22 cellular contexts compared by ENCODE assay signal in genomic region chr2:17122887-17123501, GRCh38.
"Had no signal": no experiment of that assay in that cellular context is flagged by ENCODE, and none has a peak within 500 bp of the region (broad histone marks: within the 10 kb centered on the region; RNA-seq: fewer than 3 reads in every experiment).

No MANE protein-coding gene starts in this region.

- H3K4me3 ChIP-seq: dorsolateral prefrontal cortex, heart right ventricle, sigmoid colon, thyroid gland had no signal

- H3K36me3 ChIP-seq: brain microvascular endothelial cell, heart right ventricle, neutrophil, sigmoid colon, thyroid gland had no signal

- H3K27ac ChIP-seq: brain microvascular endothelial cell, dorsolateral prefrontal cortex, heart right ventricle, neutrophil, sigmoid colon, thyroid gland had no signal

- H3K36me3 Mint-ChIP-seq: activated naive CD4-positive, alpha-beta T cell treated with anti-CD3 and anti-CD28 coated beads, Interleukin-2, amount 10 ng/mL, durations not matched to agents 7 days and 5 days; immature natural killer cell; natural killer cell treated with Interleukin-12 subunit alpha and Interleukin-12 subunit beta and Interleukin-15 and Interleukin-18, amount 100 ng/mL, for 72 hours had no signal

- H3K27me3 Mint-ChIP-seq: activated naive CD4-positive, alpha-beta T cell treated with anti-CD3 and anti-CD28 coated beads, Interleukin-2, amount 10 ng/mL, durations not matched to agents 7 days and 5 days; natural killer cell treated with Interleukin-12 subunit alpha and Interleukin-12 subunit beta and Interleukin-15 and Interleukin-18, amount 100 ng/mL, for 72 hours had no signal

- H3K4me3 Mint-ChIP-seq: activated naive CD4-positive, alpha-beta T cell treated with anti-CD3 and anti-CD28 coated beads, Interleukin-2, amount 10 ng/mL, durations not matched to agents 7 days and 5 days; immature natural killer cell; natural killer cell treated with Interleukin-12 subunit alpha and Interleukin-12 subunit beta and Interleukin-15 and Interleukin-18, amount 100 ng/mL, for 72 hours had no signal

- H3K4me1 Mint-ChIP-seq: activated naive CD4-positive, alpha-beta T cell treated with anti-CD3 and anti-CD28 coated beads, Interleukin-2, amount 10 ng/mL, durations not matched to agents 7 days and 5 days; immature natural killer cell had no signal

- DNase-seq: activated CD4-positive, alpha-beta T cell treated with anti-CD3 and anti-CD28 coated beads, Interleukin-2, amount 50 U/mL, for 1 hour; activated CD4-positive, CD25-positive, alpha-beta regulatory T cell treated with anti-CD3 and anti-CD28 coated beads, Interleukin-2, amount 50 U/mL, for 72 hours; activated CD8-positive, alpha-beta memory T cell treated with anti-CD3 and anti-CD28 coated beads, Interleukin-2, amount 50 U/mL, for 4 hours; activated effector memory CD4-positive, alpha-beta T cell treated with Interleukin-2 at 50 U/mL for 16 hours; activated naive CD4-positive, alpha-beta T cell treated with anti-CD3 and anti-CD28 coated beads, Interleukin-2, amount 10 ng/mL, durations not matched to agents 7 days and 5 days; activated T-cell treated with anti-CD3 and anti-CD28 coated beads, Interleukin-2, amount 50 U/mL, for 48 hours; aorta; brain microvascular endothelial cell; central memory CD4-positive, alpha-beta T cell; dorsolateral prefrontal cortex; heart right ventricle; immature natural killer cell; kidney glomerular epithelial cell; left ventricle myocardium superior; sigmoid colon; stimulated activated CD8-positive, alpha-beta memory T cell treated with anti-CD3 and anti-CD28 coated beads, Interleukin-4, amount 100 ng/mL, for 48 hours; stimulated activated naive CD4-positive, alpha-beta T cell treated with Interleukin-2 at 50 U/mL for 16 hours; thyroid gland had no signal

- H3K27me3 ChIP-seq: brain microvascular endothelial cell, dorsolateral prefrontal cortex, neutrophil, sigmoid colon, thyroid gland had no signal

- H3K9me3 Mint-ChIP-seq: activated naive CD4-positive, alpha-beta T cell treated with anti-CD3 and anti-CD28 coated beads, Interleukin-2, amount 10 ng/mL, durations not matched to agents 7 days and 5 days had no signal

- H3K9me3 ChIP-seq: heart right ventricle, neutrophil, sigmoid colon, thyroid gland had no signal

- FAIRE-seq: colon, frontal cortex had no signal

- H3K4me1 ChIP-seq: heart right ventricle, sigmoid colon, thyroid gland had no signal

- H3K27ac Mint-ChIP-seq: activated naive CD4-positive, alpha-beta T cell treated with anti-CD3 and anti-CD28 coated beads, Interleukin-2, amount 10 ng/mL, durations not matched to agents 7 days and 5 days; immature natural killer cell; natural killer cell treated with Interleukin-12 subunit alpha and Interleukin-12 subunit beta and Interleukin-15 and Interleukin-18, amount 100 ng/mL, for 72 hours had no signal

- ATAC-seq: heart right ventricle; left ventricle myocardium superior; natural killer cell treated with Interleukin-12 subunit alpha and Interleukin-12 subunit beta and Interleukin-15 and Interleukin-18, amount 100 ng/mL, for 72 hours had no signal
